In the genomic region with DNA sequence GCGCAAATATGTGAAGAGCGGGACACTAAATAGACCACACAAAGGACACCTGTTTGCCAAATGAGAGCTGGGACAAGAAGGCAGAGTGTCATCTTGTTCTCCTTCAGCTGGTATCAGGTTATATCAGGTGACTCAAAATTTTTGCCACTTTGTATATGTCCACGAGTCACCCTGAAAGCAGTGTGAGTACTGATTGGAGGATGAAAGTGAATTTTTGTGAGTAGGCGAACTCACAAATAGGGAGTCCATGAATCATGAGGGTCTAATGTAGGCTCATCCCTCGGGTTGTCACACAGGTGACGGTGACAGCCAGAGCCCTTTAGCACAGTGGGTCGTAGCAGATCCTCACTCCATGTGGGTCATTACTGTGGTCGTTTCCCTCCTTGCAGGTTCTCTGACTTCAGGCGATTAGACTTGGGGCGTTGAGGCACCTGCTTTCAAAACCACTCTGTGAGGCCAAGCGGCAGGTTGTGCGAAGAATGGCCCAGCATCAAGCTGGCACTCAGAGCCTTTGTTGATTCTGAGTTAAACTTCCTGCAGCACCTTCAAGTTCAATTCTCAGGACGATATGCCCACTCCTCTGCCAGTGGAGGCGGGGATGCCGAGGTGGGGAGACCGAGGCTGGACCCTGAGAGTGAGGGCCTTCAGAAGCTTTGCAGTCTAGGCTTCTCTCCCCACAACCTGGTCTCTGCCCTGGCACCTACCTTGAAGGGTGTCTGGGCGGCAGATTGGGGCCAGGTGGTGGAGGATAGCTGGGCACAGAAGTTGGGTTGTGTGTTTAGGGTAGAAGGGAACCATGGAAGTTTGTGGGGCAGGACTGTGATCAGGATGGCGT, we compare ENCODE assay signal across 2 cellular contexts.
A peak's percentile ranks its signal among the peaks of the same experiment; 100 is the strongest.
TF ChIP-seq lines count a peak whose summit lies in the region.

No MANE protein-coding gene starts in this region.

TF ChIP-seq in Ishikawa, 13 proteins besides CTCF, POLR2A, EP300 and RAD21:
- TF ChIP-seq NFIC (IDR thresholded peaks at IDR 0.05) (no peak), ZBTB7A (IDR thresholded peaks at IDR 0.05; ENCODE audit: low read depth) (peak; percentile 38; the same call in 1 of the 2 replicates)

TF ChIP-seq in H1, 55 proteins besides CTCF, POLR2A, EP300 and RAD21:
- TF ChIP-seq SP2 (IDR thresholded peaks at IDR 0.05; ENCODE audit: low read length) (no peak), EGR1 (IDR thresholded peaks at IDR 0.05; ENCODE audit: borderline replicate concordance, low read depth, low read length) (no peak), PHF8 (conservative IDR thresholded peaks at IDR 0.05; ENCODE audit: low read depth, low read length) (no peak), KDM1A (IDR thresholded peaks at IDR 0.05; ENCODE audit: borderline replicate concordance, low read length) (no peak), YY1 (IDR thresholded peaks at IDR 0.05; ENCODE audit: low read depth, low read length) (no peak), GABPA (IDR thresholded peaks at IDR 0.05; ENCODE audit: borderline replicate concordance, insufficient read depth, low read length) (no peak), SUZ12 (IDR thresholded peaks at IDR 0.05; ENCODE audit: low read length) (no peak), CHD2 (IDR thresholded peaks at IDR 0.05; ENCODE audit: low read length) (no peak), JUND (IDR thresholded peaks at IDR 0.05; ENCODE audit: low read length) (no peak), CHD1 (IDR thresholded peaks at IDR 0.05; ENCODE audit: low read depth, low read length) (no peak), BCL11A (IDR thresholded peaks at IDR 0.05; ENCODE audit: low read depth in 2 of 2, low read length in 2 of 2) (no peak), GTF2F1 (IDR thresholded peaks at IDR 0.05; ENCODE audit: borderline replicate concordance, low read depth, low read length) (no peak), ATF3 (IDR thresholded peaks at IDR 0.05; ENCODE audit: insufficient read depth, low read depth, low read length) (no peak), TBP (IDR thresholded peaks at IDR 0.05; ENCODE audit: low read depth, low read length) (no peak), FOSL1 (IDR thresholded peaks at IDR 0.05; ENCODE audit: insufficient read depth, low read depth, low read length) (no peak), SIRT6 (IDR thresholded peaks at IDR 0.05; ENCODE audit: low read length) (no peak), BRCA1 (IDR thresholded peaks at IDR 0.05; ENCODE audit: low read depth, low read length) (no peak), TCF12 (IDR thresholded peaks at IDR 0.05; ENCODE audit: low read depth, low read length) (no peak)
- TF ChIP-seq, protein P1, sequence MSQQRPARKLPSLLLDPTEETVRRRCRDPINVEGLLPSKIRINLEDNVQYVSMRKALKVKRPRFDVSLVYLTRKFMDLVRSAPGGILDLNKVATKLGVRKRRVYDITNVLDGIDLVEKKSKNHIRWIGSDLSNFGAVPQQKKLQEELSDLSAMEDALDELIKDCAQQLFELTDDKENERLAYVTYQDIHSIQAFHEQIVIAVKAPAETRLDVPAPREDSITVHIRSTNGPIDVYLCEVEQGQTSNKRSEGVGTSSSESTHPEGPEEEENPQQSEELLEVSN (IDR thresholded peaks at IDR 0.05): no peak
